In the genomic region with DNA sequence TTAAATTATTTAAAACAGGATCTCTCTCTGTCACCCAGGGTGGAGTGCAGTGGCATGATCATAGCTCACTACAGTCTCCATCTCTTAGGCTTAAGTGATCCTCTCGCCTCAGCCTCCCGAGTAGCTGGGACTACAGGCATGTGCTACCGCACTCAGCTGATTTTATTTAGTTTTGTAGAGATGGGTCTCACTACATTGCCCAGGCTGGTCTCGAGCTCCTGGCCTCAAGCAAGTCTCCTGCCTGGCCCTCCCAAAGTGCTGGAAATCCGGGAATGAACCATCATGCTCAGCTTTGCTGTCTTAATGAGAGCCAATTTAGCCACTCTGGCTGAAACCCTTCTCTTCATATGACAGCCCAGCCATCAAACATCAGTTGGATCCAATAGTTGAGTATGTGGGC, we compare ENCODE assay signal across 7 cellular contexts.
"Had no signal": no experiment of that assay in that cellular context is flagged by ENCODE, and none has a peak within 500 bp of the region (broad histone marks: within the 10 kb centered on the region; RNA-seq: fewer than 3 reads in every experiment).

No MANE protein-coding gene starts in this region.

- H3K4me3 ChIP-seq: GM23338, K562 had no signal

- H3K27ac Mint-ChIP-seq: GM23338, H9, HFFc6 had no signal

- H3K9me3 Mint-ChIP-seq: GM23338, H9, HFFc6 had no signal

- ATAC-seq: GM23338, K562 had no signal

- H3K4me3 Mint-ChIP-seq: GM23338, H9, HFFc6 had no signal

- DNase-seq: H9, HCEC 1CT, HFFc6, IMR-90, KG1 had no signal
